ENCODE assay signal across 14 cellular contexts in the genomic region with DNA sequence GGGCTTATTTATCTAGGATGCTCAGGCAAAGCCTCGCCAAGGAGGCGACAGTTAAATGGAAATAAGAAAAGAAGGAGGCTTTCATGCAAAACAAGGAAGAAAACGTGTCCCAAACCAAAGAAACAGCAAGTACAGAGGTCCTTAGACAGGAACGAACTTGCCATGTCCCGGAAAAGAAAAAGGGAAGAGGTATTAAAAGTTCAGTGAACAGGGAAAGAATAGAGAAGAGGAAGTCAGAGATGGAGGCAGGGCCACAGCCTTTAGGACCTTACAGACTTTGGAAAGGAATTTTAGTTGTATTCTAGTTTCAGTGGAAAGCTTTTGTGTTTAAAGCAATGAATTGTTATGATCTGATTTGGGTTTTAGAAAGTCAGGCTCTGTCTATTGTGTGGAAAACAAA. TPM values are rescaled to one million over a fixed set of nuclear protein-coding genes. Genes with fewer than 3 reads are reported as not detected.
DNase-seq lines count a peak whose midpoint lies in the region; ATAC-seq and TF ChIP-seq lines count a peak whose summit lies in the region.
"Had no signal": no experiment of that assay in that cellular context is flagged by ENCODE, and none has a peak within 500 bp of the region (broad histone marks: within the 10 kb centered on the region; RNA-seq: fewer than 3 reads in every experiment).

No MANE protein-coding gene starts in this region.

- H3K27me3 ChIP-seq in RWPE2 (ENCODE audit: insufficient read depth, poor library complexity, severe bottlenecking) = no peaks in the 10 kb centered on the region

- H3K36me3 Mint-ChIP-seq in activated CD8-positive, alpha-beta memory T cell treated with anti-CD3 and anti-CD28 coated beads, Interleukin-2, amount 10 ng/mL, durations not matched to agents 7 days and 5 days = no peaks in the 10 kb centered on the region
- no peaks in the 10 kb centered on the region for H3K36me3 Mint-ChIP-seq in endothelial cell (ENCODE audit: low read depth, unreplicated experiment)
- H3K36me3 Mint-ChIP-seq in activated naive CD4-positive, alpha-beta T cell treated with anti-CD3 and anti-CD28 coated beads, Interleukin-2, amount 10 ng/mL, durations not matched to agents 7 days and 5 days = no peaks in the 10 kb centered on the region

- CTCF ChIA-PET in activated CD8-positive, alpha-beta memory T cell treated with anti-CD3 and anti-CD28 coated beads, Interleukin-2, amount 10 ng/mL, durations not matched to agents 7 days and 5 days (lab: Charles Lee) = interaction anchor here (1.6 kb wide), 1 partner anchor 20 kb away, joined by 3 read pairs; no protein-coding TSS in a partner anchor
- CTCF ChIA-PET in activated naive CD4-positive, alpha-beta T cell treated with anti-CD3 and anti-CD28 coated beads, Interleukin-2, amount 10 ng/mL, durations not matched to agents 7 days and 5 days (lab: Charles Lee) = interaction anchor here (1.1 kb wide), 1 partner anchor 20 kb away, joined by 3 read pairs; no protein-coding TSS in a partner anchor

- TF ChIP-seq CTCF in RWPE2 (IDR thresholded peaks at IDR 0.05; ENCODE audit: poor library complexity, severe bottlenecking) (no peak), endothelial cell (IDR thresholded peaks at IDR 0.05; ENCODE audit: unreplicated experiment) (no peak)

- H3K27ac Mint-ChIP-seq in activated CD8-positive, alpha-beta memory T cell treated with anti-CD3 and anti-CD28 coated beads, Interleukin-2, amount 10 ng/mL, durations not matched to agents 7 days and 5 days = peak overlapping the region; percentile 52
- H3K27ac Mint-ChIP-seq in endothelial cell (ENCODE audit: unreplicated experiment) = peak overlapping the region; percentile 96
- no peak overlapping the region for H3K27ac Mint-ChIP-seq in activated naive CD4-positive, alpha-beta T cell treated with anti-CD3 and anti-CD28 coated beads, Interleukin-2, amount 10 ng/mL, durations not matched to agents 7 days and 5 days

- intact Hi-C loops in sciatic nerve (cut with DNase I) = no loop called here

- H3K9me3 ChIP-seq in RWPE2 (ENCODE audit: severe bottlenecking) = no peaks in the 10 kb centered on the region
- H3K9me3 ChIP-seq: Caco-2 had no signal

- H3K4me1 Mint-ChIP-seq in activated CD8-positive, alpha-beta memory T cell treated with anti-CD3 and anti-CD28 coated beads, Interleukin-2, amount 10 ng/mL, durations not matched to agents 7 days and 5 days = peaks cover 1% of the 10 kb centered on the region
- peaks cover 16% of the 10 kb centered on the region for H3K4me1 Mint-ChIP-seq in endothelial cell (ENCODE audit: unreplicated experiment)
- no peaks in the 10 kb centered on the region for H3K4me1 Mint-ChIP-seq in activated naive CD4-positive, alpha-beta T cell treated with anti-CD3 and anti-CD28 coated beads, Interleukin-2, amount 10 ng/mL, durations not matched to agents 7 days and 5 days

- no peaks in the 10 kb centered on the region for H3K27me3 Mint-ChIP-seq in activated CD8-positive, alpha-beta memory T cell treated with anti-CD3 and anti-CD28 coated beads, Interleukin-2, amount 10 ng/mL, durations not matched to agents 7 days and 5 days
- H3K27me3 Mint-ChIP-seq in endothelial cell (ENCODE audit: unreplicated experiment) = peaks cover 2% of the 10 kb centered on the region
- H3K27me3 Mint-ChIP-seq in activated naive CD4-positive, alpha-beta T cell treated with anti-CD3 and anti-CD28 coated beads, Interleukin-2, amount 10 ng/mL, durations not matched to agents 7 days and 5 days = no peaks in the 10 kb centered on the region

- no peaks in the 10 kb centered on the region for H3K9me3 Mint-ChIP-seq in activated CD8-positive, alpha-beta memory T cell treated with anti-CD3 and anti-CD28 coated beads, Interleukin-2, amount 10 ng/mL, durations not matched to agents 7 days and 5 days (ENCODE audit: low read depth)
- no peaks in the 10 kb centered on the region for H3K9me3 Mint-ChIP-seq in endothelial cell (ENCODE audit: unreplicated experiment)
- no peaks in the 10 kb centered on the region for H3K9me3 Mint-ChIP-seq in activated naive CD4-positive, alpha-beta T cell treated with anti-CD3 and anti-CD28 coated beads, Interleukin-2, amount 10 ng/mL, durations not matched to agents 7 days and 5 days

- no peak for ATAC-seq in activated CD8-positive, alpha-beta memory T cell treated with anti-CD3 and anti-CD28 coated beads, Interleukin-2, amount 10 ng/mL, durations not matched to agents 7 days and 5 days
- ATAC-seq in RWPE2 (ENCODE audit: low read depth) (no peak), sciatic nerve (peak; percentile 50)
- ATAC-seq: left colon; stimulated activated naive CD8-positive, alpha-beta T cell treated with anti-CD3 and anti-CD28 coated beads, Interleukin-15, Interleukin-2, amounts not matched to agents 100 U/mL and 50 U/mL, for 24 hours had no signal

- peaks cover 13% of the 10 kb centered on the region; the same call in 1 of the 2 replicates for H3K36me3 ChIP-seq in RWPE2 (ENCODE audit: low read depth)

- H3K27ac ChIP-seq in RWPE2 (ENCODE audit: poor library complexity, severe bottlenecking) = peak overlapping the region; percentile 1

- H3K4me1 ChIP-seq in RWPE2 (ENCODE audit: insufficient read depth, poor library complexity, severe bottlenecking) = peaks cover 34% of the 10 kb centered on the region
- H3K4me1 ChIP-seq: Caco-2 had no signal

- no peak overlapping the region for H3K4me3 Mint-ChIP-seq in activated CD8-positive, alpha-beta memory T cell treated with anti-CD3 and anti-CD28 coated beads, Interleukin-2, amount 10 ng/mL, durations not matched to agents 7 days and 5 days
- H3K4me3 Mint-ChIP-seq in endothelial cell (ENCODE audit: unreplicated experiment) = no peak overlapping the region
- H3K4me3 Mint-ChIP-seq in activated naive CD4-positive, alpha-beta T cell treated with anti-CD3 and anti-CD28 coated beads, Interleukin-2, amount 10 ng/mL, durations not matched to agents 7 days and 5 days = no peak overlapping the region

- DNase-seq in activated CD8-positive, alpha-beta memory T cell treated with anti-CD3 and anti-CD28 coated beads, Interleukin-2, amount 10 ng/mL, durations not matched to agents 7 days and 5 days = no peak
- no peak for DNase-seq in activated CD8-positive, alpha-beta memory T cell treated with anti-CD3 and anti-CD28 coated beads, Interleukin-2, amount 50 U/mL, for 48 hours
- DNase-seq in RWPE2 (ENCODE audit: low spot score) (no peak), endothelial cell (ENCODE audit: low spot score) (no peak), sciatic nerve (ENCODE audit: low spot score) (no peak), dedifferentiated amniotic fluid mesenchymal stem cell (ENCODE audit: extremely low spot score) (no peak), T1000 (lab: John Stamatoyannopoulos, UW) (no peak)
- no peak for DNase-seq in activated naive CD4-positive, alpha-beta T cell treated with anti-CD3 and anti-CD28 coated beads, Interleukin-2, amount 10 ng/mL, durations not matched to agents 7 days and 5 days
- DNase-seq: Caco-2; GDM1; left colon; NCI-H2029; NCI-H82; stimulated activated naive CD8-positive, alpha-beta T cell treated with anti-CD3 and anti-CD28 coated beads, Interleukin-15, Interleukin-2, amounts not matched to agents 100 U/mL and 50 U/mL, for 24 hours had no signal

- H3K4me3 ChIP-seq in RWPE2 (ENCODE audit: severe bottlenecking) = no peak overlapping the region

RNA-seq across cellular contexts. Expression of a gene that starts 22.1 kb away (rescaled TPM):
- total RNA-seq in activated CD8-positive, alpha-beta memory T cell treated with anti-CD3 and anti-CD28 coated beads, Interleukin-2, amount 10 ng/mL, durations not matched to agents 7 days and 5 days = 10 to 100 TPM; 14.7 to 41.4 TPM
- total RNA-seq in endothelial cell (ENCODE audit: unreplicated experiment) (4.0 TPM), sciatic nerve (22.1 TPM)
